In the genomic region with DNA sequence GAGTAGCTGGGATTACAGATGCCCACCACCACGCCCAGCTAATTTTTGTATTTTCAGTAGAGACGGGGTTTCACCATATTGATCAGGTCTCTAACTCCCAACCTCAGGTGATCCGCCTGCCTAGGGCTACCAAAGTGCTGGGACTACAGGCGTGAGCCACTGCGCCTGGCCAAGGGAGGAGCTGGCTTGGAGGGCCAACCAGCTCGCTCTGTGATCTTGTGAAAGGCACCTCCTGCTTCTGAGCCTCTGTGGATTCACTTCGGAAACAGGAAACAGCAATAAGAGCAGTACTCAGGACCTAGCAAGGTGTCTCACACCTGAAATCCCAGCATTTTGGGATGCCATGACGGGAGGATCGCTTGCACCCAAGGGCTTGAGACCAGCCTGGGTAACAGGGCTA, we compare ENCODE assay signal across 18 cellular contexts. TPM values are rescaled to one million over a fixed set of nuclear protein-coding genes. Genes with fewer than 3 reads are reported as not detected.
DNase-seq lines count a peak whose midpoint lies in the region; ATAC-seq and TF ChIP-seq lines count a peak whose summit lies in the region.
"Had no signal": no experiment of that assay in that cellular context is flagged by ENCODE, and none has a peak within 500 bp of the region (broad histone marks: within the 10 kb centered on the region; RNA-seq: fewer than 3 reads in every experiment).

No MANE protein-coding gene starts in this region.

- POLR2A ChIA-PET in activated CD4-positive, alpha-beta T cell treated with anti-CD3 and anti-CD28 coated beads, Interleukin-2, amount 10 ng/mL, durations not matched to agents 7 days and 5 days (lab: Charles Lee), result no interaction called here
- POLR2A ChIA-PET in CD4-positive, alpha-beta T cell (lab: Charles Lee), result interaction anchor here (1.0 to 5.1 kb wide), 5 partner anchors 10 to 65 kb away, joined by 3 to 59 read pairs (median 4); partner anchors contain the start of genes REX1BD and UBA52
- POLR2A ChIA-PET in WTC11 (lab: Charles Lee), result interaction anchor here (1.0 to 1.4 kb wide), 2 partner anchors 14 to 17 kb away, joined by 3 read pairs; no protein-coding TSS in a partner anchor

- no peaks in the 10 kb centered on the region for H3K27me3 ChIP-seq in CD4-positive, alpha-beta T cell (ENCODE audit: control insufficient read depth, insufficient read depth, low read length)
- no peaks in the 10 kb centered on the region for H3K27me3 ChIP-seq in spleen (replicated peaks in 1 of 7)

- H3K27ac Mint-ChIP-seq in activated CD4-positive, alpha-beta T cell treated with anti-CD3 and anti-CD28 coated beads, Interleukin-2, amount 10 ng/mL, durations not matched to agents 7 days and 5 days, result peak overlapping the region; percentile 97
- H3K27ac Mint-ChIP-seq in CD4-positive, alpha-beta T cell, result peak overlapping the region; percentile 86
- peak overlapping the region; percentile 89 for H3K27ac Mint-ChIP-seq in WTC11

- no peak overlapping the region for H3K27ac ChIP-seq in CD4-positive, alpha-beta T cell (ENCODE audit: low read depth, low read length)
- no peak overlapping the region for H3K27ac ChIP-seq in spleen
- H3K27ac ChIP-seq: A549, C4-2B had no signal

- peaks cover 16% of the 10 kb centered on the region for H3K4me1 Mint-ChIP-seq in activated CD4-positive, alpha-beta T cell treated with anti-CD3 and anti-CD28 coated beads, Interleukin-2, amount 10 ng/mL, durations not matched to agents 7 days and 5 days
- peaks cover 13% of the 10 kb centered on the region for H3K4me1 Mint-ChIP-seq in CD4-positive, alpha-beta T cell (ENCODE audit: low read depth)
- H3K4me1 Mint-ChIP-seq in WTC11, result peaks cover 7% of the 10 kb centered on the region

- H3K4me3 ChIP-seq in spleen, result no peak overlapping the region
- H3K4me3 ChIP-seq: A549 had no signal

- peaks cover 3% of the 10 kb centered on the region for H3K36me3 Mint-ChIP-seq in activated CD4-positive, alpha-beta T cell treated with anti-CD3 and anti-CD28 coated beads, Interleukin-2, amount 10 ng/mL, durations not matched to agents 7 days and 5 days (ENCODE audit: low read depth)
- peaks cover 6% of the 10 kb centered on the region for H3K36me3 Mint-ChIP-seq in CD4-positive, alpha-beta T cell (ENCODE audit: low read depth)
- H3K36me3 Mint-ChIP-seq in WTC11, result no peaks in the 10 kb centered on the region

- H3K27me3 Mint-ChIP-seq in activated CD4-positive, alpha-beta T cell treated with anti-CD3 and anti-CD28 coated beads, Interleukin-2, amount 10 ng/mL, durations not matched to agents 7 days and 5 days, result no peaks in the 10 kb centered on the region
- no peaks in the 10 kb centered on the region for H3K27me3 Mint-ChIP-seq in CD4-positive, alpha-beta T cell
- H3K27me3 Mint-ChIP-seq in WTC11 (ENCODE audit: low read depth), result no peaks in the 10 kb centered on the region

- TF ChIP-seq CTCF in CD4-positive, alpha-beta T cell (IDR thresholded peaks at IDR 0.05), result no peak
- TF ChIP-seq CTCF in WTC11 (IDR thresholded peaks at IDR 0.05) (no peak), spleen (IDR thresholded peaks at IDR 0.05 in 8 of 11, conservative IDR thresholded peaks at IDR 0.05 in 3 of 11) (no peak)

- WGBS in spleen, 5 donors, result 84 to 95% (median 91%) methylated on average over 9 of the region's 9 CpGs

- no peak for TF ChIP-seq POLR2A in spleen (IDR thresholded peaks at IDR 0.05)

- no peaks in the 10 kb centered on the region for H3K36me3 ChIP-seq in spleen

- H3K4me3 Mint-ChIP-seq in activated CD4-positive, alpha-beta T cell treated with anti-CD3 and anti-CD28 coated beads, Interleukin-2, amount 10 ng/mL, durations not matched to agents 7 days and 5 days, result no peak overlapping the region
- no peak overlapping the region for H3K4me3 Mint-ChIP-seq in CD4-positive, alpha-beta T cell
- H3K4me3 Mint-ChIP-seq in WTC11, result no peak overlapping the region

- CTCF ChIA-PET in activated CD4-positive, alpha-beta T cell treated with anti-CD3 and anti-CD28 coated beads, Interleukin-2, amount 10 ng/mL, durations not matched to agents 7 days and 5 days (lab: Charles Lee), result interaction anchor here (1.0 to 1.8 kb wide), 5 partner anchors 9 to 70 kb away, joined by 3 to 6 read pairs (median 4); partner anchors contain the start of gene REX1BD
- CTCF ChIA-PET in CD4-positive, alpha-beta T cell (lab: Charles Lee), result no interaction called here
- CTCF ChIA-PET in WTC11 (lab: Charles Lee), result interaction anchor here (1.0 to 5.0 kb wide), 7 partner anchors 17 to 245 kb away, joined by 3 to 36 read pairs (median 4); no protein-coding TSS in a partner anchor

- H3K9me3 ChIP-seq in CD4-positive, alpha-beta T cell (ENCODE audit: control insufficient read depth, low read length), result no peaks in the 10 kb centered on the region
- H3K9me3 ChIP-seq in spleen, result no peaks in the 10 kb centered on the region
- H3K9me3 ChIP-seq: A549, Caco-2 had no signal

- peaks cover 6 to 47% (median 27%) of the 10 kb centered on the region in 6 donors for H3K4me1 ChIP-seq in spleen

- DNase-seq in activated CD4-positive, alpha-beta T cell treated with anti-CD3 and anti-CD28 coated beads, Interleukin-2, amount 10 ng/mL, durations not matched to agents 7 days and 5 days, result no peak
- DNase-seq in activated CD4-positive, alpha-beta T cell treated with anti-CD3 and anti-CD28 coated beads for 1 hour, result no peak
- DNase-seq in CD4-positive, alpha-beta T cell, result no peak
- DNase-seq in WTC11 (ENCODE audit: low spot score) (peak; percentile 40), islet precursor cell (peak; percentile 79), spleen (no peak), pons (ENCODE audit: low spot score) (no peak), posterior vena cava (ENCODE audit: low spot score) (no peak)
- DNase-seq: Caco-2, DMS79, GDM1, KG1, NCI-H1048, NCI-H2227 treated with DMSO at 0.1 percent for 48 hours, NCI-H526 treated with DMSO at 0.1 percent for 48 hours, OCI-M1 had no signal

- H3K9me3 Mint-ChIP-seq in activated CD4-positive, alpha-beta T cell treated with anti-CD3 and anti-CD28 coated beads, Interleukin-2, amount 10 ng/mL, durations not matched to agents 7 days and 5 days, result no peaks in the 10 kb centered on the region
- H3K9me3 Mint-ChIP-seq in CD4-positive, alpha-beta T cell, result no peaks in the 10 kb centered on the region
- H3K9me3 Mint-ChIP-seq in WTC11, result no peaks in the 10 kb centered on the region

- intact Hi-C loops in CD4-positive, alpha-beta T cell (cut with DNase I, micrococcal nuclease), result loop anchor here (2.0 to 10.0 kb wide), 5 partner anchors 63 to 395 kb away; partner anchors contain the start of genes COPE (in 2 of the 2), DDX49 (in 2 of the 2), REX1BD (in 1 of the 2) and UPF1 (in 1 of the 2)
- intact Hi-C loops in spleen (cut with DNase I; ENCODE audit: low total_unique reads), result no loop called here
- intact Hi-C loops in posterior vena cava (cut with DNase I), result no loop called here

- no peak for ATAC-seq in CD4-positive, alpha-beta T cell (ENCODE audit: poor library complexity)
- no peak for ATAC-seq in WTC11
- ATAC-seq: A549 had no signal

TF ChIP-seq in WTC11, 78 proteins besides CTCF, POLR2A, EP300 and RAD21 (continues in another document):
- TF ChIP-seq ESRRA (CRISPR knock-in tag; IDR thresholded peaks at IDR 0.05; ENCODE audit: borderline replicate concordance) (no peak), IRF1 (CRISPR knock-in tag; IDR thresholded peaks at IDR 0.05) (no peak), SP1 (CRISPR knock-in tag; conservative IDR thresholded peaks at IDR 0.05) (no peak), ZNF232 (CRISPR knock-in tag; IDR thresholded peaks at IDR 0.05) (no peak)

RNA-seq across cellular contexts. Expression of gene ELL, which starts 2.0 kb away (rescaled TPM):
- 10 to 100 TPM; 20.3 to 20.9 TPM for total RNA-seq in activated CD4-positive, alpha-beta T cell treated with anti-CD3 and anti-CD28 coated beads, Interleukin-2, amount 10 ng/mL, durations not matched to agents 7 days and 5 days
- 10 to 100 TPM; 46.2 to 46.8 TPM for total RNA-seq in CD4-positive, alpha-beta T cell
- 11.6 to 17.3 TPM (median 13.1 TPM) in 3 replicates for total RNA-seq in WTC11 (2021)
- 10 to 100 TPM; 23.0 to 44.8 (median 32.1) TPM for total RNA-seq in spleen
- polyA plus RNA-seq in spleen, result 10 to 100 TPM in 1 of 3 donors, 1 to 10 TPM in 2; 4.5 to 14.2 (median 7.9) TPM
- 10 to 100 TPM; 19.5 to 20.7 TPM for total RNA-seq in posterior vena cava

RNA-seq across cellular contexts. Expression of gene FKBP8, which starts 19.5 kb away (rescaled TPM):
- 100 to 1,000 TPM; 185 to 206 TPM for total RNA-seq in activated CD4-positive, alpha-beta T cell treated with anti-CD3 and anti-CD28 coated beads, Interleukin-2, amount 10 ng/mL, durations not matched to agents 7 days and 5 days
- total RNA-seq in CD4-positive, alpha-beta T cell, result 100 to 1,000 TPM; 147 to 152 TPM
- total RNA-seq in WTC11 (2021) (345 to 423 TPM (median 410 TPM) in 3 replicates), spleen (100 to 1,000 TPM; 183 to 309 (median 203) TPM), posterior vena cava (100 to 1,000 TPM; 189 to 224 TPM)
- 100 to 1,000 TPM; 131 to 276 (median 141) TPM for polyA plus RNA-seq in spleen

RNA-seq across cellular contexts. Expression of gene KXD1, which starts 33.8 kb away (rescaled TPM):
- 10 to 100 TPM; 95.4 to 100.0 TPM for total RNA-seq in activated CD4-positive, alpha-beta T cell treated with anti-CD3 and anti-CD28 coated beads, Interleukin-2, amount 10 ng/mL, durations not matched to agents 7 days and 5 days
- total RNA-seq in CD4-positive, alpha-beta T cell, result 10 to 100 TPM; 64.2 to 66.9 TPM
- total RNA-seq in WTC11 (2021), result 136 to 155 TPM (median 154 TPM) in 3 replicates
- total RNA-seq in spleen, result 10 to 100 TPM; 63.9 to 90.9 (median 75.7) TPM
- polyA plus RNA-seq in spleen, result 10 to 100 TPM; 65.9 to 78.5 (median 68.9) TPM
- 10 to 100 TPM; 63.9 to 75.2 TPM for total RNA-seq in posterior vena cava

RNA-seq across cellular contexts. Expression of gene UBA52, which starts 47.8 kb away (rescaled TPM):
- 1,000 to 10,000 TPM; 1,627 to 1,778 TPM for total RNA-seq in activated CD4-positive, alpha-beta T cell treated with anti-CD3 and anti-CD28 coated beads, Interleukin-2, amount 10 ng/mL, durations not matched to agents 7 days and 5 days
- 1,000 to 10,000 TPM; 2,255 to 2,378 TPM for total RNA-seq in CD4-positive, alpha-beta T cell
- total RNA-seq in WTC11 (2021), result 1,300 to 1,361 TPM (median 1,328 TPM) in 3 replicates
- total RNA-seq in spleen, result 1,000 to 10,000 TPM in 3 of 7 donors, 100 to 1,000 TPM in 4; 650 to 1,362 (median 985) TPM
- polyA plus RNA-seq in spleen, result 1,000 to 10,000 TPM; 1,341 to 2,132 (median 1,852) TPM
- total RNA-seq in posterior vena cava, result 100 to 1,000 TPM; 725 to 767 TPM

Comparison
In these comparisons a context has a peak if more than half of its experiments do, and no peak if none do; other contexts are left out.
1. DNase-seq: peak in WTC11 (single experiment) and islet precursor cell (single experiment); none in activated CD4-positive, alpha-beta T cell treated with anti-CD3 and anti-CD28 coated beads, Interleukin-2, amount 10 ng/mL, durations not matched to agents 7 days and 5 days (single experiment), activated CD4-positive, alpha-beta T cell treated with anti-CD3 and anti-CD28 coated beads for 1 hour (single experiment), CD4-positive, alpha-beta T cell (0 of 10), spleen (single experiment), pons (single experiment) and posterior vena cava (single experiment).
2. intact Hi-C loops: an anchor here in CD4-positive, alpha-beta T cell (2.0 to 10.0 kb wide); none called in spleen and posterior vena cava.
3. Peak in every context shown above with its lines, with median percentiles within 50 percentile points of each other: H3K27ac Mint-ChIP-seq.